In the genomic region with DNA sequence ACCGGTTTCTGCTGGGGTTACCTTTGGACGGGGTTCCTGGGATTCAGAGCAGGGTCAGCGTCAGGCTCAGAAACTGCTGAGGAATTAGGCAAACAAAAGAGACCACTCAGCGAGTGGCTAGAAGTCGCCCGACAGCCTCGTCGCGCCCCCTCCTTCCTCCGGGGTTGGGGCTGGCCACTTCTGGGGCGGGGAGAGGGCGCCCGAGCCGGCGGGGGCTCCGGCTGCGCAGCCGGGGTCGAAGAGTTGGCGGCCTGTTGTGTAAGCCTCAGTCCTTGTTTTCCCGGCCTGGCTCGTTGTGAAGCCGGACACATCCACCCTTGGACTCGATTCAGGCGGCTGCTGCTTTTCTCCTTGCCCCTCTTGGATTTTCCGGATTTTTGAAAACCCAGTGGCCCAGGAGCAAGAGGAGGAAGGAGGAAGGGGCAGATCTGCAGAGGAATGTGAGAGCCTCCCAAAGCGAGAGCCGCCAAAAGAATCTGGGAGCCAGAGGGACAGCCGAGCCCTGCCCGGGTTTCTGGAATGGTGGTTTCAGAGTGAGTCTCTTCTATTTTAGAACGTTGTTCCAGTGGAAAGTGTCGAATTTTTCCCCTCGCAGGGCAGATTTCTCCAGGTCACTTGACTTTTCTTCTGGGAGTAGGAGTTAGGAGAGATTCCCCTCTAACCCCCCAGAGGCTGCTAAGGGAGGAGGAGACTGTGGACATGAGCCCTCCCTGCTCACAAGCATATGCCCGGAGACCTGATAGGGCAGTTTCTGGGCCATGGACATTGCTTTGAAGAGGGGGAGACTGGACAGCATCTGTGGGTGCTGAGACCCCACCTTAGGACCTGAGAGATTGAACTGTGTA, we compare ENCODE assay signal across 8 cellular contexts. TPM values are rescaled to one million over a fixed set of nuclear protein-coding genes. Genes with fewer than 3 reads are reported as not detected.
A peak's percentile ranks its signal among the peaks of the same experiment; 100 is the strongest.
DNase-seq lines count a peak whose midpoint lies in the region; ATAC-seq and TF ChIP-seq lines count a peak whose summit lies in the region.

No MANE protein-coding gene starts in this region.

- peak overlapping the region; percentile 91 for H3K4me3 ChIP-seq in LNCaP clone FGC (ENCODE audit: low read depth, low read length)
- peak overlapping the region; percentile 61 to 95 for H3K4me3 ChIP-seq in stomach smooth muscle (ENCODE audit: low read length in 2 of 2)

- H3K27ac ChIP-seq in C4-2B (peak overlapping the region; percentile 89), caudate nucleus (ENCODE audit: low read depth, low read length) (peak overlapping the region; percentile 75), stomach smooth muscle (ENCODE audit: low read length) (peak overlapping the region; percentile 97)

- peaks cover 3 to 7% of the 10 kb centered on the region in 2 donors for H3K36me3 ChIP-seq in stomach smooth muscle (ENCODE audit: control insufficient read depth in 2 of 2, insufficient read depth in 2 of 2, low read length in 2 of 2)

- TF ChIP-seq CTCF in C4-2B (conservative IDR thresholded peaks at IDR 0.05) (no peak), LNCaP clone FGC (IDR thresholded peaks at IDR 0.05; ENCODE audit: control insufficient read depth, extremely low read depth, insufficient read depth) (no peak)

- no peaks in the 10 kb centered on the region for H3K9me3 ChIP-seq in stomach smooth muscle (ENCODE audit: control insufficient read depth in 2 of 2, low read length in 2 of 2)

- DNase-seq in LNCaP clone FGC (ENCODE audit: low read depth), result no peak
- DNase-seq in caudate nucleus (lab: John Stamatoyannopoulos, UW), result peak in 24 of 61 donors; percentile 11 to 55 (median 30)
- DNase-seq in left colon, result peak in 1 of 2 donors; percentile 57
- no peak for DNase-seq in NCI-H446 treated with DMSO at 0.1 percent for 48 hours (lab: John Stamatoyannopoulos, UW)
- DNase-seq in activated CD4-positive, alpha-beta T cell treated with anti-CD3 and anti-CD28 coated beads for 4 hours, result no peak

- ATAC-seq in left colon (peak; percentile 31), HG03139 (IDR thresholded peaks at IDR 0.05; ENCODE audit: unreplicated experiment) (no peak)

- H3K9ac ChIP-seq in stomach smooth muscle (ENCODE audit: low read length in 2 of 2), result peak overlapping the region; percentile 77 to 90

- no peaks in the 10 kb centered on the region for H3K27me3 ChIP-seq in stomach smooth muscle (ENCODE audit: control insufficient read depth in 1 of 2, insufficient read depth in 2 of 2, low read length in 2 of 2)

- H3K4me1 ChIP-seq in stomach smooth muscle (ENCODE audit: control insufficient read depth, insufficient read depth, low read length), result peaks cover 62% of the 10 kb centered on the region

- intact Hi-C loops in left colon (cut with DNase I, micrococcal nuclease), result no loop called here

RNA-seq across cellular contexts. Expression of gene SNX33, which starts 0.7 kb away (rescaled TPM):
- 10 to 100 TPM; 24.3 to 29.3 TPM for total RNA-seq in left colon

RNA-seq across cellular contexts. Expression of gene IMP3, which starts 8.4 kb away (rescaled TPM):
- 10 to 100 TPM; 53.9 to 61.3 TPM for total RNA-seq in left colon

RNA-seq across cellular contexts. Expression of gene SNUPN, which starts 22.9 kb away (rescaled TPM):
- total RNA-seq in left colon, result 10 to 100 TPM; 14.9 to 16.8 TPM
